2 cellular contexts compared by ENCODE assay signal in the genomic region with DNA sequence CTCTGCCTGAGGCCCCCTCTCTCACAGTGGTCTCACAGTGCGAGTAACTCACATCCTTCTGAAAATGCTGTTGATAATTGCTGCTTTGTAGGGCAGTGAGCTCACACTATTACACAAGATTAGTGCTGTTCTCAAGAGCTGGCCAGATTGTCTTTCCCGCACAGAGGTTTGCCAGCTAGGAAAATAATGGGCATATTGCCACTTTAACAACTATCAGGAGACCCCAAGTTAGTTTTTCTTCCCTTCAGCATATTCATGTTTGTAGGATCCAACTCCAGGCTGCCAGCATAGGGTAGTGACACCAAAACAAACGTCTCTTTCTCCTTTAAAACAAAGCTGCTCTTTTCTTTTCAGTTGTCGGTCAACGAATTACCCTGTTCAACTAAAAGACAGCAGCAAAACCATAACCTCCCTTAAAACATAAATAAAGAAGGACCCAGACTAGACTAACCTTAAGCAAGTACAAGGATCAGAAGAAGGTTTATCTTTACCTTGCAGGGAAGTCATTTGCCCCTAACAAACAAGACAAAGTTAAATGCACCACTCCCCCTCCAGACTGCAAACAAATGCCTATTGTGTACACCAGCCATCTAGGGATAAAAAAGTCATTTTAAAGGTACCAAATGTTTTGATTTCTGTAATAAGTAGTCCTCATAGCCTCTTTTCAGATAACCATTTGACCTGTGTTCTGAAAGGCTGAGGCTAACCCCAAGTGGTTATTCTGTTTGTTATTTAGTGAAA.
A peak's percentile ranks its signal among the peaks of the same experiment; 100 is the strongest.
TF ChIP-seq lines count a peak whose summit lies in the region.

No MANE protein-coding gene starts in this region.

TF ChIP-seq in H1, 55 proteins besides CTCF, POLR2A, EP300 and RAD21:
- TF ChIP-seq, protein P1, sequence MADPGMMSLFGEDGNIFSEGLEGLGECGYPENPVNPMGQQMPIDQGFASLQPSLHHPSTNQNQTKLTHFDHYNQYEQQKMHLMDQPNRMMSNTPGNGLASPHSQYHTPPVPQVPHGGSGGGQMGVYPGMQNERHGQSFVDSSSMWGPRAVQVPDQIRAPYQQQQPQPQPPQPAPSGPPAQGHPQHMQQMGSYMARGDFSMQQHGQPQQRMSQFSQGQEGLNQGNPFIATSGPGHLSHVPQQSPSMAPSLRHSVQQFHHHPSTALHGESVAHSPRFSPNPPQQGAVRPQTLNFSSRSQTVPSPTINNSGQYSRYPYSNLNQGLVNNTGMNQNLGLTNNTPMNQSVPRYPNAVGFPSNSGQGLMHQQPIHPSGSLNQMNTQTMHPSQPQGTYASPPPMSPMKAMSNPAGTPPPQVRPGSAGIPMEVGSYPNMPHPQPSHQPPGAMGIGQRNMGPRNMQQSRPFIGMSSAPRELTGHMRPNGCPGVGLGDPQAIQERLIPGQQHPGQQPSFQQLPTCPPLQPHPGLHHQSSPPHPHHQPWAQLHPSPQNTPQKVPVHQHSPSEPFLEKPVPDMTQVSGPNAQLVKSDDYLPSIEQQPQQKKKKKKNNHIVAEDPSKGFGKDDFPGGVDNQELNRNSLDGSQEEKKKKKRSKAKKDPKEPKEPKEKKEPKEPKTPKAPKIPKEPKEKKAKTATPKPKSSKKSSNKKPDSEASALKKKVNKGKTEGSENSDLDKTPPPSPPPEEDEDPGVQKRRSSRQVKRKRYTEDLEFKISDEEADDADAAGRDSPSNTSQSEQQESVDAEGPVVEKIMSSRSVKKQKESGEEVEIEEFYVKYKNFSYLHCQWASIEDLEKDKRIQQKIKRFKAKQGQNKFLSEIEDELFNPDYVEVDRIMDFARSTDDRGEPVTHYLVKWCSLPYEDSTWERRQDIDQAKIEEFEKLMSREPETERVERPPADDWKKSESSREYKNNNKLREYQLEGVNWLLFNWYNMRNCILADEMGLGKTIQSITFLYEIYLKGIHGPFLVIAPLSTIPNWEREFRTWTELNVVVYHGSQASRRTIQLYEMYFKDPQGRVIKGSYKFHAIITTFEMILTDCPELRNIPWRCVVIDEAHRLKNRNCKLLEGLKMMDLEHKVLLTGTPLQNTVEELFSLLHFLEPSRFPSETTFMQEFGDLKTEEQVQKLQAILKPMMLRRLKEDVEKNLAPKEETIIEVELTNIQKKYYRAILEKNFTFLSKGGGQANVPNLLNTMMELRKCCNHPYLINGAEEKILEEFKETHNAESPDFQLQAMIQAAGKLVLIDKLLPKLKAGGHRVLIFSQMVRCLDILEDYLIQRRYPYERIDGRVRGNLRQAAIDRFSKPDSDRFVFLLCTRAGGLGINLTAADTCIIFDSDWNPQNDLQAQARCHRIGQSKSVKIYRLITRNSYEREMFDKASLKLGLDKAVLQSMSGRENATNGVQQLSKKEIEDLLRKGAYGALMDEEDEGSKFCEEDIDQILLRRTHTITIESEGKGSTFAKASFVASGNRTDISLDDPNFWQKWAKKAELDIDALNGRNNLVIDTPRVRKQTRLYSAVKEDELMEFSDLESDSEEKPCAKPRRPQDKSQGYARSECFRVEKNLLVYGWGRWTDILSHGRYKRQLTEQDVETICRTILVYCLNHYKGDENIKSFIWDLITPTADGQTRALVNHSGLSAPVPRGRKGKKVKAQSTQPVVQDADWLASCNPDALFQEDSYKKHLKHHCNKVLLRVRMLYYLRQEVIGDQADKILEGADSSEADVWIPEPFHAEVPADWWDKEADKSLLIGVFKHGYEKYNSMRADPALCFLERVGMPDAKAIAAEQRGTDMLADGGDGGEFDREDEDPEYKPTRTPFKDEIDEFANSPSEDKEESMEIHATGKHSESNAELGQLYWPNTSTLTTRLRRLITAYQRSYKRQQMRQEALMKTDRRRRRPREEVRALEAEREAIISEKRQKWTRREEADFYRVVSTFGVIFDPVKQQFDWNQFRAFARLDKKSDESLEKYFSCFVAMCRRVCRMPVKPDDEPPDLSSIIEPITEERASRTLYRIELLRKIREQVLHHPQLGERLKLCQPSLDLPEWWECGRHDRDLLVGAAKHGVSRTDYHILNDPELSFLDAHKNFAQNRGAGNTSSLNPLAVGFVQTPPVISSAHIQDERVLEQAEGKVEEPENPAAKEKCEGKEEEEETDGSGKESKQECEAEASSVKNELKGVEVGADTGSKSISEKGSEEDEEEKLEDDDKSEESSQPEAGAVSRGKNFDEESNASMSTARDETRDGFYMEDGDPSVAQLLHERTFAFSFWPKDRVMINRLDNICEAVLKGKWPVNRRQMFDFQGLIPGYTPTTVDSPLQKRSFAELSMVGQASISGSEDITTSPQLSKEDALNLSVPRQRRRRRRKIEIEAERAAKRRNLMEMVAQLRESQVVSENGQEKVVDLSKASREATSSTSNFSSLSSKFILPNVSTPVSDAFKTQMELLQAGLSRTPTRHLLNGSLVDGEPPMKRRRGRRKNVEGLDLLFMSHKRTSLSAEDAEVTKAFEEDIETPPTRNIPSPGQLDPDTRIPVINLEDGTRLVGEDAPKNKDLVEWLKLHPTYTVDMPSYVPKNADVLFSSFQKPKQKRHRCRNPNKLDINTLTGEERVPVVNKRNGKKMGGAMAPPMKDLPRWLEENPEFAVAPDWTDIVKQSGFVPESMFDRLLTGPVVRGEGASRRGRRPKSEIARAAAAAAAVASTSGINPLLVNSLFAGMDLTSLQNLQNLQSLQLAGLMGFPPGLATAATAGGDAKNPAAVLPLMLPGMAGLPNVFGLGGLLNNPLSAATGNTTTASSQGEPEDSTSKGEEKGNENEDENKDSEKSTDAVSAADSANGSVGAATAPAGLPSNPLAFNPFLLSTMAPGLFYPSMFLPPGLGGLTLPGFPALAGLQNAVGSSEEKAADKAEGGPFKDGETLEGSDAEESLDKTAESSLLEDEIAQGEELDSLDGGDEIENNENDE (IDR thresholded peaks at IDR 0.05; ENCODE audit: insufficient replicate concordance, low read length): no peak
- no peak for TF ChIP-seq GTF2F1 (IDR thresholded peaks at IDR 0.05; ENCODE audit: borderline replicate concordance, low read depth, low read length)

TF ChIP-seq in HepG2, 621 proteins besides CTCF, POLR2A, EP300 and RAD21 (continues in another document):
- TF ChIP-seq, protein P2, sequence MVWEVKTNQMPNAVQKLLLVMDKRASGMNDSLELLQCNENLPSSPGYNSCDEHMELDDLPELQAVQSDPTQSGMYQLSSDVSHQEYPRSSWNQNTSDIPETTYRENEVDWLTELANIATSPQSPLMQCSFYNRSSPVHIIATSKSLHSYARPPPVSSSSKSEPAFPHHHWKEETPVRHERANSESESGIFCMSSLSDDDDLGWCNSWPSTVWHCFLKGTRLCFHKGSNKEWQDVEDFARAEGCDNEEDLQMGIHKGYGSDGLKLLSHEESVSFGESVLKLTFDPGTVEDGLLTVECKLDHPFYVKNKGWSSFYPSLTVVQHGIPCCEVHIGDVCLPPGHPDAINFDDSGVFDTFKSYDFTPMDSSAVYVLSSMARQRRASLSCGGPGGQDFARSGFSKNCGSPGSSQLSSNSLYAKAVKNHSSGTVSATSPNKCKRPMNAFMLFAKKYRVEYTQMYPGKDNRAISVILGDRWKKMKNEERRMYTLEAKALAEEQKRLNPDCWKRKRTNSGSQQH (CRISPR knock-in tag; IDR thresholded peaks at IDR 0.05; ENCODE audit: low read depth): 0 out of 2 replicates have a peak, but pooled peaks have one; percentile 22
- TF ChIP-seq PHF5A (CRISPR knock-in tag; IDR thresholded peaks at IDR 0.05; ENCODE audit: low read depth, unreplicated experiment): no peak
- TF ChIP-seq ZNF549 (CRISPR knock-in tag; IDR thresholded peaks at IDR 0.05): no peak
- TF ChIP-seq, protein P3, sequence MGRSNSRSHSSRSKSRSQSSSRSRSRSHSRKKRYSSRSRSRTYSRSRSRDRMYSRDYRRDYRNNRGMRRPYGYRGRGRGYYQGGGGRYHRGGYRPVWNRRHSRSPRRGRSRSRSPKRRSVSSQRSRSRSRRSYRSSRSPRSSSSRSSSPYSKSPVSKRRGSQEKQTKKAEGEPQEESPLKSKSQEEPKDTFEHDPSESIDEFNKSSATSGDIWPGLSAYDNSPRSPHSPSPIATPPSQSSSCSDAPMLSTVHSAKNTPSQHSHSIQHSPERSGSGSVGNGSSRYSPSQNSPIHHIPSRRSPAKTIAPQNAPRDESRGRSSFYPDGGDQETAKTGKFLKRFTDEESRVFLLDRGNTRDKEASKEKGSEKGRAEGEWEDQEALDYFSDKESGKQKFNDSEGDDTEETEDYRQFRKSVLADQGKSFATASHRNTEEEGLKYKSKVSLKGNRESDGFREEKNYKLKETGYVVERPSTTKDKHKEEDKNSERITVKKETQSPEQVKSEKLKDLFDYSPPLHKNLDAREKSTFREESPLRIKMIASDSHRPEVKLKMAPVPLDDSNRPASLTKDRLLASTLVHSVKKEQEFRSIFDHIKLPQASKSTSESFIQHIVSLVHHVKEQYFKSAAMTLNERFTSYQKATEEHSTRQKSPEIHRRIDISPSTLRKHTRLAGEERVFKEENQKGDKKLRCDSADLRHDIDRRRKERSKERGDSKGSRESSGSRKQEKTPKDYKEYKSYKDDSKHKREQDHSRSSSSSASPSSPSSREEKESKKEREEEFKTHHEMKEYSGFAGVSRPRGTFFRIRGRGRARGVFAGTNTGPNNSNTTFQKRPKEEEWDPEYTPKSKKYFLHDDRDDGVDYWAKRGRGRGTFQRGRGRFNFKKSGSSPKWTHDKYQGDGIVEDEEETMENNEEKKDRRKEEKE (IDR thresholded peaks at IDR 0.05): no peak
- no peak for TF ChIP-seq PTBP1 (IDR thresholded peaks at IDR 0.05; ENCODE audit: low read depth, low read length, poor library complexity, severe bottlenecking)
- TF ChIP-seq FOXJ3 (CRISPR knock-in tag; IDR thresholded peaks at IDR 0.05; ENCODE audit: borderline replicate concordance): no peak
- TF ChIP-seq SP5 (CRISPR knock-in tag; IDR thresholded peaks at IDR 0.05; ENCODE audit: borderline replicate concordance, low read depth): 0 out of 2 replicates have a peak, but pooled peaks have one; percentile 49
- no peak for TF ChIP-seq RORA (CRISPR knock-in tag; IDR thresholded peaks at IDR 0.05)
- TF ChIP-seq ZNF34 (CRISPR knock-in tag; IDR thresholded peaks at IDR 0.05; ENCODE audit: borderline replicate concordance): no peak
- TF ChIP-seq, protein P4, sequence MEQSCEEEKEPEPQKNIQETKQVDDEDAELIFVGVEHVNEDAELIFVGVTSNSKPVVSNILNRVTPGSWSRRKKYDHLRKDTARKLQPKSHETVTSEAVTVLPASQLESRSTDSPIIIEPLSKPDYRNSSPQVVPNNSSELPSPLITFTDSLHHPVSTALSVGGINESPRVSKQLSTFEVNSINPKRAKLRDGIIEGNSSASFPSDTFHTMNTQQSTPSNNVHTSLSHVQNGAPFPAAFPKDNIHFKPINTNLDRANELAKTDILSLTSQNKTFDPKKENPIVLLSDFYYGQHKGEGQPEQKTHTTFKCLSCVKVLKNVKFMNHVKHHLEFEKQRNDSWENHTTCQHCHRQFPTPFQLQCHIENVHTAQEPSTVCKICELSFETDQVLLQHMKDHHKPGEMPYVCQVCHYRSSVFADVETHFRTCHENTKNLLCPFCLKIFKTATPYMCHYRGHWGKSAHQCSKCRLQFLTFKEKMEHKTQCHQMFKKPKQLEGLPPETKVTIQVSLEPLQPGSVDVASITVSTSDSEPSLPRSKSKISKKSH (CRISPR knock-in tag; IDR thresholded peaks at IDR 0.05; ENCODE audit: borderline replicate concordance): no peak
- TF ChIP-seq ZC3H4 (CRISPR knock-in tag; IDR thresholded peaks at IDR 0.05; ENCODE audit: borderline replicate concordance): no peak
- 0 out of 2 replicates have a peak, but pooled peaks have one; percentile 40 for TF ChIP-seq DNMT3B (CRISPR knock-in tag; conservative IDR thresholded peaks at IDR 0.05)
- no peak for TF ChIP-seq KMT2A (CRISPR knock-in tag; IDR thresholded peaks at IDR 0.05)
- no peak for TF ChIP-seq AGO2 (optimal IDR thresholded peaks at IDR 0.05; ENCODE audit: low read depth, low read length)
- TF ChIP-seq HDAC1 (CRISPR knock-in tag; IDR thresholded peaks at IDR 0.05): no peak
- no peak for TF ChIP-seq CEBPB (IDR thresholded peaks at IDR 0.05; ENCODE audit: borderline replicate concordance, low read depth, low read length)
- no peak for TF ChIP-seq ZNF775 (CRISPR knock-in tag; IDR thresholded peaks at IDR 0.05; ENCODE audit: borderline replicate concordance)
- no peak for TF ChIP-seq ZNF138 (CRISPR knock-in tag; IDR thresholded peaks at IDR 0.05; ENCODE audit: low read depth)
- peak; percentile 64 for TF ChIP-seq BCL6 (CRISPR knock-in tag; IDR thresholded peaks at IDR 0.05)
- TF ChIP-seq, protein P5, sequence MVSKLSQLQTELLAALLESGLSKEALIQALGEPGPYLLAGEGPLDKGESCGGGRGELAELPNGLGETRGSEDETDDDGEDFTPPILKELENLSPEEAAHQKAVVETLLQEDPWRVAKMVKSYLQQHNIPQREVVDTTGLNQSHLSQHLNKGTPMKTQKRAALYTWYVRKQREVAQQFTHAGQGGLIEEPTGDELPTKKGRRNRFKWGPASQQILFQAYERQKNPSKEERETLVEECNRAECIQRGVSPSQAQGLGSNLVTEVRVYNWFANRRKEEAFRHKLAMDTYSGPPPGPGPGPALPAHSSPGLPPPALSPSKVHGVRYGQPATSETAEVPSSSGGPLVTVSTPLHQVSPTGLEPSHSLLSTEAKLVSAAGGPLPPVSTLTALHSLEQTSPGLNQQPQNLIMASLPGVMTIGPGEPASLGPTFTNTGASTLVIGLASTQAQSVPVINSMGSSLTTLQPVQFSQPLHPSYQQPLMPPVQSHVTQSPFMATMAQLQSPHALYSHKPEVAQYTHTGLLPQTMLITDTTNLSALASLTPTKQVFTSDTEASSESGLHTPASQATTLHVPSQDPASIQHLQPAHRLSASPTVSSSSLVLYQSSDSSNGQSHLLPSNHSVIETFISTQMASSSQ (IDR thresholded peaks at IDR 0.05; ENCODE audit: low read depth): no peak
- TF ChIP-seq, protein P5 (CRISPR knock-in tag; IDR thresholded peaks at IDR 0.05; ENCODE audit: borderline replicate concordance): no peak
- no peak for TF ChIP-seq ZNF7 (CRISPR knock-in tag; IDR thresholded peaks at IDR 0.05)
- TF ChIP-seq ZNF501 (CRISPR knock-in tag; IDR thresholded peaks at IDR 0.05): no peak
- TF ChIP-seq MXD4 (CRISPR knock-in tag; IDR thresholded peaks at IDR 0.05): no peak
- no peak for TF ChIP-seq ONECUT2 (CRISPR knock-in tag; IDR thresholded peaks at IDR 0.05)
- TF ChIP-seq, protein P6, sequence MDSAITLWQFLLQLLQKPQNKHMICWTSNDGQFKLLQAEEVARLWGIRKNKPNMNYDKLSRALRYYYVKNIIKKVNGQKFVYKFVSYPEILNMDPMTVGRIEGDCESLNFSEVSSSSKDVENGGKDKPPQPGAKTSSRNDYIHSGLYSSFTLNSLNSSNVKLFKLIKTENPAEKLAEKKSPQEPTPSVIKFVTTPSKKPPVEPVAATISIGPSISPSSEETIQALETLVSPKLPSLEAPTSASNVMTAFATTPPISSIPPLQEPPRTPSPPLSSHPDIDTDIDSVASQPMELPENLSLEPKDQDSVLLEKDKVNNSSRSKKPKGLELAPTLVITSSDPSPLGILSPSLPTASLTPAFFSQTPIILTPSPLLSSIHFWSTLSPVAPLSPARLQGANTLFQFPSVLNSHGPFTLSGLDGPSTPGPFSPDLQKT (CRISPR knock-in tag; IDR thresholded peaks at IDR 0.05; ENCODE audit: borderline replicate concordance): no peak
